28 cellular contexts compared by ENCODE assay signal in genomic region chr14:98231210-98231609, GRCh38.
"Had no signal": no experiment of that assay in that cellular context is flagged by ENCODE, and none has a peak within 500 bp of the region (broad histone marks: within the 10 kb centered on the region; RNA-seq: fewer than 3 reads in every experiment).

No MANE protein-coding gene starts in this region.

- H3K9me3 ChIP-seq: colonic mucosa, gastroesophageal sphincter, right atrium auricular region, suprapubic skin, tibial artery, upper lobe of right lung had no signal

- H3K27me3 Mint-ChIP-seq: naive B cell had no signal

- H3K27ac ChIP-seq: colonic mucosa, gastroesophageal sphincter, hepatocyte, neural progenitor cell, right atrium auricular region, SK-N-MC, suprapubic skin, tibial artery, upper lobe of right lung had no signal

- H3K4me3 Mint-ChIP-seq: activated T-helper 1 cell treated with anti-CD3 and anti-CD28 coated beads, Interleukin-12 subunit alpha, Interleukin-12 subunit beta, Interleukin-2, Interleukin-4 antibody, amounts not matched to agents 30 ng/mL and 10 ng/mL and 1 ng/mL, durations not matched to agents 14 hours and 24 hours and 36 hours; mesothelial cell of epicardium; naive B cell; neural progenitor cell; stimulated activated naive B cell treated with anti-CD40 and anti-IgM and Interleukin-4, amounts not matched to agents 10 μg/mL and 1 μg/mL and 100 μg/mL, for 72 hours had no signal

- H3K36me3 ChIP-seq: colonic mucosa, gastroesophageal sphincter, neural progenitor cell, right atrium auricular region, suprapubic skin, tibial artery, upper lobe of right lung had no signal

- H3K4me1 ChIP-seq: colonic mucosa, gastroesophageal sphincter, right atrium auricular region, suprapubic skin, tibial artery, upper lobe of right lung had no signal

- H3K27ac Mint-ChIP-seq: activated T-helper 1 cell treated with anti-CD3 and anti-CD28 coated beads, Interleukin-12 subunit alpha, Interleukin-12 subunit beta, Interleukin-2, Interleukin-4 antibody, amounts not matched to agents 30 ng/mL and 10 ng/mL and 1 ng/mL, durations not matched to agents 14 hours and 24 hours and 36 hours; mesothelial cell of epicardium; naive B cell; neural progenitor cell; stimulated activated naive B cell treated with anti-CD40 and anti-IgM and Interleukin-4, amounts not matched to agents 10 μg/mL and 1 μg/mL and 100 μg/mL, for 72 hours had no signal

- DNase-seq: activated CD4-positive, alpha-beta T cell treated with anti-CD3 and anti-CD28 coated beads for 1 hour; activated gamma-delta T cell; activated T-cell treated with anti-CD3 and anti-CD28 coated beads for 4 hours; anterior cingulate cortex; cerebellar nuclear complex; colonic mucosa; effector memory CD4-positive, alpha-beta T cell; erythroblast; left colon; mammary epithelial cell; naive B cell; occipital lobe; stimulated activated CD4-positive, alpha-beta T cell treated with anti-CD3 and anti-CD28 coated beads, Interleukin-1b, Interleukin-23, amount 100 ng/mL, for 48 hours; stimulated activated CD4-positive, alpha-beta T cell treated with anti-CD3 and anti-CD28 coated beads, Interleukin-4, amount 100 ng/mL, for 4 hours; stimulated activated CD8-positive, alpha-beta memory T cell treated with anti-CD3 and anti-CD28 coated beads, Interleukin-4, amount 100 ng/mL, for 48 hours; stimulated activated naive B cell treated with anti-CD40 and anti-IgM and Interleukin-4, amounts not matched to agents 10 μg/mL and 1 μg/mL and 100 μg/mL, for 72 hours; T-helper 2 cell; upper lobe of right lung had no signal

- H3K36me3 Mint-ChIP-seq: mesothelial cell of epicardium; naive B cell; neural progenitor cell; stimulated activated naive B cell treated with anti-CD40 and anti-IgM and Interleukin-4, amounts not matched to agents 10 μg/mL and 1 μg/mL and 100 μg/mL, for 72 hours had no signal

- H3K9me3 Mint-ChIP-seq: activated T-helper 1 cell treated with anti-CD3 and anti-CD28 coated beads, Interleukin-12 subunit alpha, Interleukin-12 subunit beta, Interleukin-2, Interleukin-4 antibody, amounts not matched to agents 30 ng/mL and 10 ng/mL and 1 ng/mL, durations not matched to agents 14 hours and 24 hours and 36 hours; mesothelial cell of epicardium had no signal

- H3K27me3 ChIP-seq: colonic mucosa, hepatocyte, neural progenitor cell, right atrium auricular region, suprapubic skin, tibial artery, upper lobe of right lung had no signal

- H3K4me3 ChIP-seq: colonic mucosa, gastroesophageal sphincter, hepatocyte, neural progenitor cell, right atrium auricular region, SK-N-MC, smooth muscle cell, suprapubic skin, tibial artery, upper lobe of right lung had no signal

- H3K4me1 Mint-ChIP-seq: mesothelial cell of epicardium; naive B cell; stimulated activated naive B cell treated with anti-CD40 and anti-IgM and Interleukin-4, amounts not matched to agents 10 μg/mL and 1 μg/mL and 100 μg/mL, for 72 hours had no signal

- ATAC-seq: gastroesophageal sphincter; left colon; stimulated activated naive B cell treated with anti-CD40 and anti-IgM and Interleukin-4, amounts not matched to agents 10 μg/mL and 1 μg/mL and 100 μg/mL, for 72 hours; upper lobe of right lung had no signal
